Comparison of ENCODE assay signal across 8 cellular contexts in the genomic region with DNA sequence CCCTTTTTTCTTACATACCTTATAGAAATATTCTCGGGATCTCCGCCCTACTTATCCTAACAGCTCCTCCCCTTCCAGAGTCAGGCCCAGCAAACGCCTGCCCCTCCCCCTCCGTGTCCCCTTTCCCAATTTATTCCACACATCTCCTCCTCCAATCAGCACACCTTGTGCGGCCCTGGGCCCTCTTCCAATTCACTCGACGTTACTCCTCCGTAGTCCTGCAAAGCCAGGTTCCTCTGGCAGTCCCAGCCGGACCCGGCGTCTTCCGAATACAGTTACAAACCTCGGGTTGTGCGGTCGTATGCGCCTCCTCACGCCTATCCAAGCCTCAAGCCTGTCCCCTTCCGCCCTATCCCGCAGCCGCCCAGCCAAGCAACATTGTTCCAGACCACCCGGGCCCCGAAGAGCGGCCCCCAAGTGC. TPM values are rescaled to one million over a fixed set of nuclear protein-coding genes. Genes with fewer than 3 reads are reported as not detected.
A peak's percentile ranks its signal among the peaks of the same experiment; 100 is the strongest.
DNase-seq lines count a peak whose midpoint lies in the region; ATAC-seq lines count a peak whose summit lies in the region.

No MANE protein-coding gene starts in this region.

- peak overlapping the region; percentile 97 for H3K4me3 Mint-ChIP-seq in activated naive CD4-positive, alpha-beta T cell treated with anti-CD3 and anti-CD28 coated beads, Interleukin-2, amount 10 ng/mL, durations not matched to agents 7 days and 5 days

- intact Hi-C loops in left cardiac atrium (cut with DNase I): no loop called here

- H3K27ac Mint-ChIP-seq in activated naive CD4-positive, alpha-beta T cell treated with anti-CD3 and anti-CD28 coated beads, Interleukin-2, amount 10 ng/mL, durations not matched to agents 7 days and 5 days: peak overlapping the region; percentile 93
- H3K27ac Mint-ChIP-seq in activated naive CD4-positive, alpha-beta T cell treated with anti-CD3 and anti-CD28 coated beads, Interleukin-2, amount 50 U/mL, for 72 hours: peak overlapping the region; percentile 88 to 98

- no peak for DNase-seq in activated naive CD4-positive, alpha-beta T cell treated with anti-CD3 and anti-CD28 coated beads, Interleukin-2, amount 10 ng/mL, durations not matched to agents 7 days and 5 days
- DNase-seq in activated naive CD4-positive, alpha-beta T cell treated with Interleukin-2 at 50 U/mL for 16 hours: no peak
- DNase-seq in NCI-H2029 treated with DMSO at 0.1 percent for 48 hours (lab: John Stamatoyannopoulos, UW) (peak; percentile 26), left cardiac atrium (peak; percentile 67), pons (ENCODE audit: low spot score) (peak; percentile 29), hippocampal formation (lab: John Stamatoyannopoulos, UW) (no peak)
- no peak for DNase-seq in activated naive CD4-positive, alpha-beta T cell treated with anti-CD3 and anti-CD28 coated beads, Interleukin-2, amount 50 U/mL, for 72 hours (ENCODE audit: low spot score in 2 of 2)

- no peak for ATAC-seq in activated naive CD4-positive, alpha-beta T cell treated with anti-CD3 and anti-CD28 coated beads, Interleukin-2, amount 50 U/mL, for 72 hours
- ATAC-seq in left cardiac atrium (peak; percentile 27 to 46), HG02588 (IDR thresholded peaks at IDR 0.05; ENCODE audit: unreplicated experiment) (no peak)

- H3K9me3 Mint-ChIP-seq in activated naive CD4-positive, alpha-beta T cell treated with anti-CD3 and anti-CD28 coated beads, Interleukin-2, amount 10 ng/mL, durations not matched to agents 7 days and 5 days: peaks cover 13% of the 10 kb centered on the region
- peaks cover 0 to 10% of the 10 kb centered on the region in 2 donors for H3K9me3 Mint-ChIP-seq in activated naive CD4-positive, alpha-beta T cell treated with anti-CD3 and anti-CD28 coated beads, Interleukin-2, amount 50 U/mL, for 72 hours

- CTCF ChIA-PET in activated naive CD4-positive, alpha-beta T cell treated with anti-CD3 and anti-CD28 coated beads, Interleukin-2, amount 10 ng/mL, durations not matched to agents 7 days and 5 days (lab: Charles Lee): interaction anchor here (1.0 to 1.1 kb wide), 3 partner anchors 12 to 75 kb away, joined by 3 to 6 read pairs (median 3); no protein-coding TSS in a partner anchor

- H3K36me3 Mint-ChIP-seq in activated naive CD4-positive, alpha-beta T cell treated with anti-CD3 and anti-CD28 coated beads, Interleukin-2, amount 10 ng/mL, durations not matched to agents 7 days and 5 days: peaks cover 15% of the 10 kb centered on the region
- peaks cover 12 to 23% of the 10 kb centered on the region in 2 donors for H3K36me3 Mint-ChIP-seq in activated naive CD4-positive, alpha-beta T cell treated with anti-CD3 and anti-CD28 coated beads, Interleukin-2, amount 50 U/mL, for 72 hours

- H3K27me3 Mint-ChIP-seq in activated naive CD4-positive, alpha-beta T cell treated with anti-CD3 and anti-CD28 coated beads, Interleukin-2, amount 10 ng/mL, durations not matched to agents 7 days and 5 days: no peaks in the 10 kb centered on the region

- H3K4me1 Mint-ChIP-seq in activated naive CD4-positive, alpha-beta T cell treated with anti-CD3 and anti-CD28 coated beads, Interleukin-2, amount 10 ng/mL, durations not matched to agents 7 days and 5 days: peaks cover 70% of the 10 kb centered on the region

RNA-seq across cellular contexts. Expression of a gene that starts 0.7 kb away (rescaled TPM):
- total RNA-seq in activated naive CD4-positive, alpha-beta T cell treated with anti-CD3 and anti-CD28 coated beads, Interleukin-2, amount 50 U/mL, for 72 hours: 10 to 100 TPM; 29.1 to 66.5 TPM
- 10 to 100 TPM; 29.2 to 35.6 TPM for total RNA-seq in left cardiac atrium

RNA-seq across cellular contexts. Expression of a gene that starts 7.0 kb away (rescaled TPM):
- total RNA-seq in activated naive CD4-positive, alpha-beta T cell treated with anti-CD3 and anti-CD28 coated beads, Interleukin-2, amount 50 U/mL, for 72 hours: 10 to 100 TPM; 15.4 to 24.5 TPM
- total RNA-seq in left cardiac atrium: 10 to 100 TPM; 13.3 to 14.7 TPM

RNA-seq across cellular contexts. Expression of a gene that starts 52.4 kb away (rescaled TPM):
- total RNA-seq in activated naive CD4-positive, alpha-beta T cell treated with anti-CD3 and anti-CD28 coated beads, Interleukin-2, amount 50 U/mL, for 72 hours: 10 to 100 TPM; 81.9 to 92.5 TPM
- 100 to 1,000 TPM; 527 to 675 TPM for total RNA-seq in left cardiac atrium

Comparison
In these comparisons a context has a peak if more than half of its experiments do, and no peak if none do; other contexts are left out.
1. DNase-seq: peak in NCI-H2029 treated with DMSO at 0.1 percent for 48 hours (single experiment), left cardiac atrium (single experiment) and pons (single experiment); none in activated naive CD4-positive, alpha-beta T cell treated with anti-CD3 and anti-CD28 coated beads, Interleukin-2, amount 10 ng/mL, durations not matched to agents 7 days and 5 days (single experiment), activated naive CD4-positive, alpha-beta T cell treated with Interleukin-2 at 50 U/mL for 16 hours (single experiment), activated naive CD4-positive, alpha-beta T cell treated with anti-CD3 and anti-CD28 coated beads, Interleukin-2, amount 50 U/mL, for 72 hours (0 of 2) and hippocampal formation (0 of 2).
2. ATAC-seq: peak in left cardiac atrium (2 of 2); none in activated naive CD4-positive, alpha-beta T cell treated with anti-CD3 and anti-CD28 coated beads, Interleukin-2, amount 50 U/mL, for 72 hours (0 of 2) and HG02588 (single experiment).
3. RNA of a gene that starts 52.4 kb away (total RNA-seq): 527 to 675 TPM in left cardiac atrium; 81.9 to 92.5 TPM in activated naive CD4-positive, alpha-beta T cell treated with anti-CD3 and anti-CD28 coated beads, Interleukin-2, amount 50 U/mL, for 72 hours; every median in the first group is over 4 times any median in the second.